8 cellular contexts compared by ENCODE assay signal in the genomic region with DNA sequence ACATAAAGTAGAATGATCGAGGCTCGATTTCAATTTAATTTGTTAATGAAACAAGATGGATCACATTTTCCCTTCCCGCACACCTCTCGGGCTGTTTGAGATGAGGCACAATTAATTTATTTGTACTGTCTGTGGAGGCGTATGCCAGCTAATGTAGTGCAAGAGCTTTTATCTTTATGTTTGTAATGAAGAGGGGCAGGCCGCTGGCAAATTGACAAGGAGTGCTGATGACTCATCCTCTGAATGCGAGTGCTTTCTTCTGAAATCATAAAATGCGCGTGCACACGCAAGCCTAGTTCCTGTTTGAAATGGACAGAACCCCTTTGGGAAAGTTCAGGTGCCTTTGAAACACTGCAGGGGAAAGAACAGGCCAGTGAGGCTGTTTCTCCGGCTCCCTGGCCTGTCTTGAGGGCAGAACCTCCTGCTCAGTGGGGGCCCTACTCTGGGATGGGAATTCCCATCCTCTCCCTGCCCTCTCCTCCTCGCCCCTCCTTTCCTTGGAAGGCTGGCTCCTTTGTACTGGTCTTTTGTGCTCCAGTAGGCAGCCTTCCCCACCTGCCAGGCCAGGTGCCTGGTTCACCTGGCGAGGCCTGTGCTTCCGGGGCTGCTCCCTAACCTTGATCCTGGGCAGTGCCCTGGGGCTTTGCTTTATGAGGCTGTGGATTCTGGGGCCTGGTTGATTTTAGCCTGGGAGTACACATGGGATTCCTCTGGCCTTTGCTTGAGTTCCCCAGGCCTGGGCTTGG. TPM values are rescaled to one million over a fixed set of nuclear protein-coding genes. Genes with fewer than 3 reads are reported as not detected.
DNase-seq lines count a peak whose midpoint lies in the region; ATAC-seq, FAIRE-seq and TF ChIP-seq lines count a peak whose summit lies in the region.

No MANE protein-coding gene starts in this region.

- H2AFZ ChIP-seq in K562 (ENCODE audit: low read depth, low read length): peak overlapping the region; percentile 65

- in situ Hi-C loops in K562 (cut with MboI): no loop called here

- peak; percentile 25; the same call in 1 of the 2 replicates for TF ChIP-seq EP300 in K562 (IDR thresholded peaks at IDR 0.05; ENCODE audit: low read length)

- H3K4me3 ChIP-seq in K562 (no peak overlapping the region), thyroid gland (replicated peaks in 1 of 3) (no peak overlapping the region)

- H3K27ac ChIP-seq in K562 (ENCODE audit: extremely low read depth, low read depth, low read length): peak overlapping the region; percentile 52; the same call in 2 of the 3 replicates
- H3K27ac ChIP-seq in thyroid gland: peak overlapping the region; percentile 63 to 95 (median 83)

- ATAC-seq in K562 (peak; percentile 74), HG03159 (IDR thresholded peaks at IDR 0.05; ENCODE audit: unreplicated experiment) (no peak)

- H3K27me3 ChIP-seq in K562 (ENCODE audit: control insufficient read depth in 2 of 2, insufficient read depth in 2 of 2, low read length in 2 of 2) (no peaks in the 10 kb centered on the region), thyroid gland (no peaks in the 10 kb centered on the region)

- peak overlapping the region; percentile 49 for H3K4me2 ChIP-seq in K562 (ENCODE audit: insufficient read depth, low read length)

- no TSS peak for BruUV-seq in K562 (replicated peaks; lab: Mats Ljungman, UMichigan)

- TF ChIP-seq CTCF in K562 (IDR thresholded peaks at IDR 0.05 in 2 of 3, conservative IDR thresholded peaks at IDR 0.05 in 1 of 3; ENCODE audit: insufficient read depth in 2 of 3, low read depth in 1 of 3, low read length in 3 of 3) (no peak), thyroid gland (IDR thresholded peaks at IDR 0.05) (no peak)

- peak; percentile 96 for DNase-seq in EL
- DNase-seq in NCI-H2081 (lab: John Stamatoyannopoulos, UW): peak; percentile 89 to 95
- peak; percentile 64 to 92 (median 75) for DNase-seq in K562 (ENCODE audit: extremely low read depth in 1 of 4, low spot score in 3 of 4)
- peak; percentile 71 to 72 for DNase-seq in thyroid gland
- DNase-seq in T-helper 9 cell: no peak
- no peak for DNase-seq in stimulated activated naive CD4-positive, alpha-beta T cell treated with Interleukin-2 at 50 U/mL for 16 hours (lab: John Stamatoyannopoulos, UW)

- 32% methylated on average over 13 of the region's 14 CpGs for WGBS in K562 (ENCODE audit: insufficient coverage, low coverage, missing lambda C conversion rate)
- 58 to 62% methylated on average over 14 of the region's 14 CpGs for WGBS in thyroid gland, 2 donors

- CTCF ChIA-PET in K562 (lab: Yijun Ruan, JAX; ENCODE audit: low intra/inter-chr PET ratio): no interaction called here

- intact Hi-C loops in K562 (cut with micrococcal nuclease) (no loop called here), thyroid gland (cut with DNase I) (no loop called here)

- H3K9ac ChIP-seq in K562 (ENCODE audit: insufficient read depth in 1 of 2, low read depth in 2 of 2, low read length in 2 of 2): peak overlapping the region; percentile 33 to 81

- FAIRE-seq in K562 (lab: Jason Lieb, UNC) (peak; percentile 84), islet of Langerhans (lab: Jason Lieb, UNC) (peak; percentile 93)

- peaks cover 7% of the 10 kb centered on the region; the same call in 2 of the 3 replicates for H3K79me2 ChIP-seq in K562 (ENCODE audit: control insufficient read depth, insufficient read depth, low read length)

- H3K9me3 ChIP-seq in K562 (replicated peaks; ENCODE audit: control insufficient read depth, insufficient read depth, low read depth, low read length) (no peaks in the 10 kb centered on the region), thyroid gland (no peaks in the 10 kb centered on the region)

- POLR2A ChIA-PET in K562 (lab: Yijun Ruan, JAX): interaction anchor here (0.5 to 0.9 kb wide), 2 partner anchors 22 to 100 kb away, joined by 3 read pairs; no protein-coding TSS in a partner anchor

- H3K4me1 ChIP-seq in K562 (replicated peaks in 1 of 2; ENCODE audit: control insufficient read depth in 2 of 2, insufficient read depth in 2 of 2, low read length in 2 of 2) (peaks cover 20 to 34% of the 10 kb centered on the region in 2 experiments), thyroid gland (peaks cover 68 to 92% of the 10 kb centered on the region in 2 donors)

- TF ChIP-seq POLR2A in K562 (conservative IDR thresholded peaks at IDR 0.05): no peak
- TF ChIP-seq POLR2A in thyroid gland (IDR thresholded peaks at IDR 0.05): no peak

- H3K36me3 ChIP-seq in K562 (ENCODE audit: control insufficient read depth, insufficient read depth, low read length) (no peaks in the 10 kb centered on the region), thyroid gland (no peaks in the 10 kb centered on the region)

- peaks cover 3% of the 10 kb centered on the region for H3K9me1 ChIP-seq in K562 (ENCODE audit: control insufficient read depth, insufficient read depth, low read length)

- H4K20me1 ChIP-seq in K562 (replicated peaks; ENCODE audit: control insufficient read depth, insufficient read depth, low read length): no peaks in the 10 kb centered on the region

- TF ChIP-seq RAD21 in K562 (CRISPR knock-in tag; conservative IDR thresholded peaks at IDR 0.05 in 1 of 2, IDR thresholded peaks at IDR 0.05 in 1 of 2): no peak

TF ChIP-seq in K562, 482 proteins besides CTCF, POLR2A, EP300 and RAD21 (continues in another document):
- TF ChIP-seq RBM39 (optimal IDR thresholded peaks at IDR 0.05; ENCODE audit: low read depth, low read length) (no peak), LEF1 (IDR thresholded peaks at IDR 0.05) (no peak; the same call in 1 of the 2 replicates), OTX1 (CRISPR knock-in tag; IDR thresholded peaks at IDR 0.05) (no peak), RBM34 (IDR thresholded peaks at IDR 0.05; ENCODE audit: borderline replicate concordance, insufficient read depth, low read length) (no peak), SMARCA5 (IDR thresholded peaks at IDR 0.05) (no peak), ARID1B (IDR thresholded peaks at IDR 0.05) (peak; percentile 77)
- TF ChIP-seq, protein P1, sequence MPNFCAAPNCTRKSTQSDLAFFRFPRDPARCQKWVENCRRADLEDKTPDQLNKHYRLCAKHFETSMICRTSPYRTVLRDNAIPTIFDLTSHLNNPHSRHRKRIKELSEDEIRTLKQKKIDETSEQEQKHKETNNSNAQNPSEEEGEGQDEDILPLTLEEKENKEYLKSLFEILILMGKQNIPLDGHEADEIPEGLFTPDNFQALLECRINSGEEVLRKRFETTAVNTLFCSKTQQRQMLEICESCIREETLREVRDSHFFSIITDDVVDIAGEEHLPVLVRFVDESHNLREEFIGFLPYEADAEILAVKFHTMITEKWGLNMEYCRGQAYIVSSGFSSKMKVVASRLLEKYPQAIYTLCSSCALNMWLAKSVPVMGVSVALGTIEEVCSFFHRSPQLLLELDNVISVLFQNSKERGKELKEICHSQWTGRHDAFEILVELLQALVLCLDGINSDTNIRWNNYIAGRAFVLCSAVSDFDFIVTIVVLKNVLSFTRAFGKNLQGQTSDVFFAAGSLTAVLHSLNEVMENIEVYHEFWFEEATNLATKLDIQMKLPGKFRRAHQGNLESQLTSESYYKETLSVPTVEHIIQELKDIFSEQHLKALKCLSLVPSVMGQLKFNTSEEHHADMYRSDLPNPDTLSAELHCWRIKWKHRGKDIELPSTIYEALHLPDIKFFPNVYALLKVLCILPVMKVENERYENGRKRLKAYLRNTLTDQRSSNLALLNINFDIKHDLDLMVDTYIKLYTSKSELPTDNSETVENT (CRISPR knock-in tag; IDR thresholded peaks at IDR 0.05): no peak
- TF ChIP-seq, protein P2, sequence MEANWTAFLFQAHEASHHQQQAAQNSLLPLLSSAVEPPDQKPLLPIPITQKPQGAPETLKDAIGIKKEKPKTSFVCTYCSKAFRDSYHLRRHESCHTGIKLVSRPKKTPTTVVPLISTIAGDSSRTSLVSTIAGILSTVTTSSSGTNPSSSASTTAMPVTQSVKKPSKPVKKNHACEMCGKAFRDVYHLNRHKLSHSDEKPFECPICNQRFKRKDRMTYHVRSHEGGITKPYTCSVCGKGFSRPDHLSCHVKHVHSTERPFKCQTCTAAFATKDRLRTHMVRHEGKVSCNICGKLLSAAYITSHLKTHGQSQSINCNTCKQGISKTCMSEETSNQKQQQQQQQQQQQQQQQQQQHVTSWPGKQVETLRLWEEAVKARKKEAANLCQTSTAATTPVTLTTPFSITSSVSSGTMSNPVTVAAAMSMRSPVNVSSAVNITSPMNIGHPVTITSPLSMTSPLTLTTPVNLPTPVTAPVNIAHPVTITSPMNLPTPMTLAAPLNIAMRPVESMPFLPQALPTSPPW (CRISPR knock-in tag; IDR thresholded peaks at IDR 0.05): peak; percentile 20; the same call in 1 of the 2 replicates

RNA-seq across cellular contexts. Expression of a gene that starts 50.3 kb away (rescaled TPM):
- total RNA-seq in K562 (2011; cell fraction: chromatin; rRNA removed; ENCODE audit: low replicate concordance): 28.3 and 59.6 TPM in 2 replicates
- total RNA-seq in K562 (2011; cell fraction: nucleolus; rRNA removed): 17.3 and 19.1 TPM in 2 replicates
- 40.8 and 69.8 TPM in 2 replicates for total RNA-seq in K562 (2011; cell fraction: nucleoplasm; rRNA removed)
- total RNA-seq in K562 (2014; rRNA removed) (11.8 and 14.8 TPM in 2 replicates), K562 (2014; rRNA removed; fragmentation: Illumina TruSeq; extraction: Trizol) (10.8 and 11.7 TPM in 2 replicates), K562 (2015; rRNA removed; fragmentation: Illumina TruSeq; extraction: Trizol) (14.2 and 14.8 TPM in 2 replicates), K562 (2021) (17.7 and 17.8 TPM in 2 replicates), thyroid gland (100 to 1,000 TPM in 1 of 4 donors, 10 to 100 TPM in 3; 71.5 to 109 (median 88.5) TPM)
- polyA plus RNA-seq in K562 (2011; rRNA removed) (7.4 and 9.2 TPM in 2 replicates), K562 (2014; fragmentation: Illumina TruSeq; extraction: Trizol) (10.3 and 12.8 TPM in 2 replicates), K562 (2014; fragmentation: Nextera tagmentation; extraction: Ambion mirVana) (1 to 10 TPM; 1.7 to 2.1 TPM), K562 (2014; rRNA removed) (6.9 and 7.3 TPM in 2 replicates)
- polyA plus RNA-seq in K562 (2011; cell fraction: cytosol; rRNA removed): 5.2 and 5.6 TPM in 2 replicates
- 21.9 and 25.1 TPM in 2 replicates for polyA plus RNA-seq in K562 (2011; cell fraction: nucleus; rRNA removed)
- polyA plus RNA-seq in K562 (2012): 8.6 and 9.5 TPM in 2 replicates
- 22.6 and 23.9 TPM in 2 replicates for polyA minus RNA-seq in K562 (2011; rRNA and poly(A)+ RNA removed)
- 9.4 and 10.8 TPM in 2 replicates for polyA minus RNA-seq in K562 (2011; cell fraction: cytosol; rRNA and poly(A)+ RNA removed)
- 21.5 and 27.1 TPM in 2 replicates for polyA minus RNA-seq in K562 (2011; cell fraction: nucleus; rRNA and poly(A)+ RNA removed)

Comparison
In these comparisons a context has a peak if more than half of its experiments do, and no peak if none do; other contexts are left out.
1. DNase-seq: peak in EL (single experiment), NCI-H2081 (2 of 2), K562 (4 of 4) and thyroid gland (2 of 2); none in T-helper 9 cell (single experiment) and stimulated activated naive CD4-positive, alpha-beta T cell treated with Interleukin-2 at 50 U/mL for 16 hours (single experiment).